Comparison of ENCODE assay signal across 1 cellular context in genomic region chr14:96090441-96091148, GRCh38.
TF ChIP-seq lines count a peak whose summit lies in the region.

No MANE protein-coding gene starts in this region.

TF ChIP-seq in GM23338, 12 proteins besides CTCF, POLR2A, EP300 and RAD21 (continued from another document):
- TF ChIP-seq REST (IDR thresholded peaks at IDR 0.05; ENCODE audit: unreplicated experiment) (no peak), ETS1 (IDR thresholded peaks at IDR 0.05) (no peak), NANOG (IDR thresholded peaks at IDR 0.05; ENCODE audit: borderline replicate concordance) (no peak), EZH2 (IDR thresholded peaks at IDR 0.05; ENCODE audit: low read depth, unreplicated experiment) (no peak), ZNF114 (CRISPR knock-in tag; IDR thresholded peaks at IDR 0.05) (no peak), POLR2AphosphoS5 (IDR thresholded peaks at IDR 0.05; ENCODE audit: low read depth) (no peak), EZH2phosphoT487 (IDR thresholded peaks at IDR 0.05; ENCODE audit: unreplicated experiment) (no peak), ZNF331 (CRISPR knock-in tag; IDR thresholded peaks at IDR 0.05; ENCODE audit: low read depth) (no peak), CREB1 (CRISPR knock-in tag; IDR thresholded peaks at IDR 0.05; ENCODE audit: low read depth) (no peak), STAT1 (IDR thresholded peaks at IDR 0.05; ENCODE audit: unreplicated experiment) (no peak), JUNB (IDR thresholded peaks at IDR 0.05; ENCODE audit: unreplicated experiment) (no peak)
